ENCODE assay signal across 8 cellular contexts in the genomic region with DNA sequence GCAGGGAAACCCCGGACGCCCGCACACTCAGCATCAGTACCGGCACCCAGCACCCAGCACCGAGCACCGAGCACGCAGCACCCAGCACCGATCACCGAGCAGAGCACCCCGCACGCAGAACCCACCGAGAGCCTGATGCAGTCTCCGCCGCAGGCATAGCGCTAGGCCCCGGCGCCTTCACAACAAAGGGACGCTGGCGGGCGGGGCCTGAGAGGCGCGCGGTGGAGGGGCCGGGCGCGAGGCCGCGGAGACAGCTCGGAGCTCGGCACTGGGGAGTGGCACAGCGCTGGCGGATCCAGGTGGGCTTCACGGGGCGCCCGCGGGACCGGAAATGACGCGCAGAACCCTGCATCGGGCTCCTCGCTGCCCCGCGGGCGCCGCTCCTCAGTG. TPM values are rescaled to one million over a fixed set of nuclear protein-coding genes. Genes with fewer than 3 reads are reported as not detected.
DNase-seq lines count a peak whose midpoint lies in the region; ATAC-seq and TF ChIP-seq lines count a peak whose summit lies in the region.
"Not testable (repeated sequence)": the region's sequence is repeated elsewhere in the genome, so short reads cannot be mapped to it uniquely, and the experiment has no call there.

No MANE protein-coding gene starts in this region.

- peaks cover 13% of the 10 kb centered on the region for H3K4me1 Mint-ChIP-seq in activated CD8-positive, alpha-beta memory T cell treated with anti-CD3 and anti-CD28 coated beads, Interleukin-2, amount 10 ng/mL, durations not matched to agents 7 days and 5 days

- H3K4me2 ChIP-seq in IMR-90 (ENCODE audit: low read depth, low read length): not testable (repeated sequence)
- H3K4me2 ChIP-seq in OCI-LY3 (ENCODE audit: low read length): peak overlapping the region; percentile 39; the same call in 1 of the 2 replicates

- not testable (repeated sequence) for H4K5ac ChIP-seq in IMR-90 (ENCODE audit: low read depth, low read length)

- H3K27me3 Mint-ChIP-seq in activated CD8-positive, alpha-beta memory T cell treated with anti-CD3 and anti-CD28 coated beads, Interleukin-2, amount 10 ng/mL, durations not matched to agents 7 days and 5 days: not testable (repeated sequence)

- H3K79me2 ChIP-seq in OCI-LY3 (ENCODE audit: low read length): peaks cover 12% of the 10 kb centered on the region

- not testable (repeated sequence) for H2AFZ ChIP-seq in IMR-90 (replicated peaks; ENCODE audit: low read length, poor library complexity); OCI-LY3 (ENCODE audit: low read depth, low read length)

- not testable (repeated sequence) for TF ChIP-seq RAD21 in IMR-90 (IDR thresholded peaks at IDR 0.05; ENCODE audit: low read length)

- H3K56ac ChIP-seq in IMR-90 (ENCODE audit: extremely low read depth, insufficient read depth, low read length): not testable (repeated sequence)

- H3K9me3 ChIP-seq in IMR-90 (ENCODE audit: control insufficient read depth, insufficient read depth, low read length); OCI-LY3 (ENCODE audit: insufficient read depth, low read length): not testable (repeated sequence)

- ATAC-seq in GM21423 (IDR thresholded peaks at IDR 0.05; ENCODE audit: unreplicated experiment) (peak; percentile 32), IMR-90 (ENCODE audit: low read depth) (peak; percentile 59)
- peak; percentile 72 for ATAC-seq in activated CD8-positive, alpha-beta memory T cell treated with anti-CD3 and anti-CD28 coated beads, Interleukin-2, amount 10 ng/mL, durations not matched to agents 7 days and 5 days

- H2AK9ac ChIP-seq in IMR-90 (replicated peaks; ENCODE audit: low read depth, low read length, poor library complexity): not testable (repeated sequence)

- peak overlapping the region; percentile 74 for H3K27ac Mint-ChIP-seq in activated CD8-positive, alpha-beta memory T cell treated with anti-CD3 and anti-CD28 coated beads, Interleukin-2, amount 10 ng/mL, durations not matched to agents 7 days and 5 days

- not testable (repeated sequence) for H2BK20ac ChIP-seq in IMR-90 (ENCODE audit: low read depth, low read length)

- no CpG with 5 or more reads among the region's 45 CpGs for WGBS in IMR-90 (ENCODE audit: extremely low coverage in 2 of 2, insufficient read length in 1 of 2), 2 experiments
- 1% methylated on average over 16 to 18 of the region's 45 CpGs for WGBS in lower leg skin, 2 donors

- H3K4me1 ChIP-seq in IMR-90 (ENCODE audit: control insufficient read depth, insufficient read depth, low read length); OCI-LY3 (ENCODE audit: low read length): not testable (repeated sequence)

- 0 out of 2 replicates have a peak overlapping the region, but pooled peaks have one; percentile 42 for H3K23ac ChIP-seq in IMR-90 (ENCODE audit: low read depth, low read length)

- peak; percentile 47 to 64 for DNase-seq in AML-193 (lab: John Stamatoyannopoulos, UW)
- DNase-seq in IMR-90: peak; percentile 47
- DNase-seq in activated CD8-positive, alpha-beta memory T cell treated with anti-CD3 and anti-CD28 coated beads, Interleukin-2, amount 10 ng/mL, durations not matched to agents 7 days and 5 days: peak; percentile 90
- DNase-seq in effector CD8-positive, alpha-beta T cell (lab: John Stamatoyannopoulos, UW): peak; percentile 79
- peak in 1 of 2 donors; percentile 63 for DNase-seq in lower leg skin (ENCODE audit: low spot score in 2 of 2)
- DNase-seq in stimulated activated CD4-positive, alpha-beta T cell treated with anti-CD3 and anti-CD28 coated beads, Interleukin-1b, Interleukin-23, amount 100 ng/mL, for 24 hours (ENCODE audit: low read depth in 4 of 4, low spot score in 1 of 4): peak in 3 of 4 experiments; percentile 50 to 69 (median 66)

- H3K4me3 ChIP-seq in IMR-90 (ENCODE audit: insufficient read depth, low read depth, low read length) (peak overlapping the region; percentile 88), OCI-LY3 (ENCODE audit: low read length) (peak overlapping the region; percentile 69), lower leg skin (ENCODE audit: low read depth, poor library complexity, severe bottlenecking) (peak overlapping the region; percentile 63)

- not testable (repeated sequence) for H3K79me1 ChIP-seq in IMR-90 (ENCODE audit: low read depth in 1 of 2, low read length in 2 of 2)

- H4K20me1 ChIP-seq in IMR-90 (ENCODE audit: insufficient read depth, low read length); OCI-LY3 (ENCODE audit: insufficient read depth, low read length): not testable (repeated sequence)

- intact Hi-C loops in IMR-90 (cut with micrococcal nuclease); lower leg skin (cut with DNase I; ENCODE audit: low total_unique reads): not testable (repeated sequence)

- in situ Hi-C loops in IMR-90 (cut with MboI; ENCODE audit: low sequenced_read_pairs): not testable (repeated sequence)

- peak overlapping the region; percentile 67 for H3K4ac ChIP-seq in IMR-90 (ENCODE audit: low read depth, low read length)

- H4K91ac ChIP-seq in IMR-90 (ENCODE audit: insufficient read depth, low read depth, low read length): peak overlapping the region; percentile 55; the same call in 1 of the 2 replicates

- H4K8ac ChIP-seq in IMR-90 (ENCODE audit: low read depth in 2 of 2, low read length in 2 of 2): peak overlapping the region in 1 of 2 experiments; percentile 55; a peak in 1 of 4 replicates

- H3K36me3 ChIP-seq in IMR-90 (ENCODE audit: control insufficient read depth, insufficient read depth, low read length); OCI-LY3 (replicated peaks; ENCODE audit: low read depth, low read length): not testable (repeated sequence)

- H3K18ac ChIP-seq in IMR-90 (ENCODE audit: low read depth, low read length): peak overlapping the region; percentile 2; the same call in 1 of the 2 replicates

- H3K27ac ChIP-seq in IMR-90 (ENCODE audit: insufficient read depth, low read length): peak overlapping the region; percentile 85
- peak overlapping the region; percentile 75 for H3K27ac ChIP-seq in OCI-LY3 (ENCODE audit: low read length)

- not testable (repeated sequence) for TF ChIP-seq POLR2A in IMR-90 (IDR thresholded peaks at IDR 0.05; ENCODE audit: low read depth, low read length); lower leg skin (IDR thresholded peaks at IDR 0.05)

- H3K27me3 ChIP-seq in IMR-90 (ENCODE audit: control insufficient read depth, insufficient read depth, low read length); OCI-LY3 (ENCODE audit: low read depth, low read length): not testable (repeated sequence)

- dilution Hi-C loops in IMR-90 (cut with HindIII; ENCODE audit: low sequenced_read_pairs, unreplicated experiment): not testable (repeated sequence)

- H3K14ac ChIP-seq in IMR-90 (replicated peaks; ENCODE audit: low read depth, low read length): not testable (repeated sequence)

- not testable (repeated sequence) for H2BK15ac ChIP-seq in IMR-90 (ENCODE audit: low read depth, low read length)

- H2AK5ac ChIP-seq in IMR-90 (ENCODE audit: low read depth, low read length): not testable (repeated sequence)

- H2BK120ac ChIP-seq in IMR-90 (ENCODE audit: low read depth, low read length): not testable (repeated sequence)

- H3K36me3 Mint-ChIP-seq in activated CD8-positive, alpha-beta memory T cell treated with anti-CD3 and anti-CD28 coated beads, Interleukin-2, amount 10 ng/mL, durations not matched to agents 7 days and 5 days: peaks cover 11% of the 10 kb centered on the region

- CTCF ChIA-PET in IMR-90 (lab: Yijun Ruan, JAX); activated CD8-positive, alpha-beta memory T cell treated with anti-CD3 and anti-CD28 coated beads, Interleukin-2, amount 10 ng/mL, durations not matched to agents 7 days and 5 days (lab: Charles Lee): not testable (repeated sequence)

- peak overlapping the region; percentile 79 for H3K9ac ChIP-seq in IMR-90 (ENCODE audit: low read depth, low read length)
- H3K9ac ChIP-seq in OCI-LY3 (ENCODE audit: low read length): peak overlapping the region; percentile 59

- peak overlapping the region; percentile 60 for H3K4me3 Mint-ChIP-seq in activated CD8-positive, alpha-beta memory T cell treated with anti-CD3 and anti-CD28 coated beads, Interleukin-2, amount 10 ng/mL, durations not matched to agents 7 days and 5 days

- TSS peak; percentile 28 for BruUV-seq in IMR-90 (replicated peaks; lab: Mats Ljungman, UMichigan)

- H3K9me3 Mint-ChIP-seq in activated CD8-positive, alpha-beta memory T cell treated with anti-CD3 and anti-CD28 coated beads, Interleukin-2, amount 10 ng/mL, durations not matched to agents 7 days and 5 days (ENCODE audit: low read depth): not testable (repeated sequence)

- TF ChIP-seq CTCF in IMR-90 (conservative IDR thresholded peaks at IDR 0.05; ENCODE audit: low read depth, low read length); OCI-LY3 (IDR thresholded peaks at IDR 0.05; ENCODE audit: low read depth, low read length); lower leg skin (IDR thresholded peaks at IDR 0.05): not testable (repeated sequence)

- not testable (repeated sequence) for H3K9me1 ChIP-seq in IMR-90 (ENCODE audit: insufficient read depth, low read length)

- H2BK5ac ChIP-seq in IMR-90 (ENCODE audit: low read depth, low read length, poor library complexity, severe bottlenecking): peak overlapping the region; percentile 89

- POLR2A ChIA-PET in IMR-90 (lab: Charles Lee; ENCODE audit: unreplicated experiment): not testable (repeated sequence)

RNA-seq across cellular contexts. Expression of a gene that starts 0.3 kb away (rescaled TPM):
- total RNA-seq in IMR-90 (2012; rRNA removed) (13.9 and 14.9 TPM in 2 replicates), lower leg skin (10 to 100 TPM; 16.1 to 48.4 (median 31.4) TPM)
- 25.1 and 30.2 TPM in 2 replicates for polyA plus RNA-seq in IMR-90 (2012; rRNA removed)
- 15.3 and 21.7 TPM in 2 replicates for polyA plus RNA-seq in IMR-90 (2012; cell fraction: cytosol; rRNA removed)
- polyA plus RNA-seq in IMR-90 (2012; cell fraction: nucleus; rRNA removed; ENCODE audit: low replicate concordance): 52.7 and 65.7 TPM in 2 replicates
- total RNA-seq in activated CD8-positive, alpha-beta memory T cell treated with anti-CD3 and anti-CD28 coated beads, Interleukin-2, amount 10 ng/mL, durations not matched to agents 7 days and 5 days: 10 to 100 TPM; 46.2 to 50.9 TPM

RNA-seq across cellular contexts. Expression of a gene that starts 31.8 kb away (rescaled TPM):
- total RNA-seq in IMR-90 (2012; rRNA removed) (1.8 and 5.8 TPM in 2 replicates), lower leg skin (10 to 100 TPM; 18.1 to 56.9 (median 27.7) TPM)
- 17.1 and 20.0 TPM in 2 replicates for polyA plus RNA-seq in IMR-90 (2012; rRNA removed)
- polyA plus RNA-seq in IMR-90 (2012; cell fraction: cytosol; rRNA removed): 3.5 and 3.9 TPM in 2 replicates
- polyA plus RNA-seq in IMR-90 (2012; cell fraction: nucleus; rRNA removed; ENCODE audit: low replicate concordance): 83.0 and 135 TPM in 2 replicates
- total RNA-seq in activated CD8-positive, alpha-beta memory T cell treated with anti-CD3 and anti-CD28 coated beads, Interleukin-2, amount 10 ng/mL, durations not matched to agents 7 days and 5 days: 100 to 1,000 TPM in 1 of 2 experiments, 10 to 100 TPM in 1; 80.5 to 100 TPM

RNA-seq across cellular contexts. Expression of a gene that starts 33.5 kb away (rescaled TPM):
- total RNA-seq in IMR-90 (2012; rRNA removed): 8.2 and 8.9 TPM in 2 replicates
- polyA plus RNA-seq in IMR-90 (2012; rRNA removed): 16.3 and 19.1 TPM in 2 replicates
- 7.1 and 9.1 TPM in 2 replicates for polyA plus RNA-seq in IMR-90 (2012; cell fraction: cytosol; rRNA removed)
- polyA plus RNA-seq in IMR-90 (2012; cell fraction: nucleus; rRNA removed; ENCODE audit: low replicate concordance): 19.2 and 19.6 TPM in 2 replicates
- total RNA-seq in activated CD8-positive, alpha-beta memory T cell treated with anti-CD3 and anti-CD28 coated beads, Interleukin-2, amount 10 ng/mL, durations not matched to agents 7 days and 5 days: 10 to 100 TPM; 40.5 to 45.9 TPM
- 10 to 100 TPM; 19.4 to 42.3 (median 21.8) TPM for total RNA-seq in lower leg skin
